ENCODE assay signal across 8 cellular contexts in the genomic region with DNA sequence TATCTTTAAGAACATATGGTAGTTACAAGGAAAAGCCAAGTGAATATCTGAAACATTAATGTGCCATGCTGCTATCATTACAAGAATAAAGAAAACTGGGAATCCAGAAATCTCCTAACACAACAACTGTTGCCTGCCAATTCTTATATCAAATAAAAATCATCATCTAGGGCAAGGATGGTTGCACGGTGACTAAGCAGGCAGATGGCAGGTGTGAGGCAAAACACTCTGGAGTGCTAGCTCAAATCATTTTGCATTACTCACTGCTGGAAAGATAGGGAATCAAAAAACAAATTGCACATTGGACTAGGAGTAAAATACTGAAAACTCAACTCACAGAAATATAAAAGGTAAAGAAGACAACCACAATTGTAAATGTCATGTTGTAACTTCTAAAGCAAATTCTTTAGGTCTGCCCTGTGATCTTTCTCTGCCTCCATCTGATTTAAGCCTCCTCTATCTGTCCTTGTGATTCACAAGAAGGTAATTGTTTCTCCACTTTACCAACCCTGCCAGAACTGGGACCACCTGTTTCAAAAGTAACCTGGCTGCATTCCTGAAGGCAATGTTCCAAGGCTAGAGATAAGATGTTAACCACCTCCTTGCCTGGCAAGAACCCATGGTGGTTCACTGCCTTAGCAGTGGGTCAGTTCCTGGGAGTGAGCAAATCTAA. TPM values are rescaled to one million over a fixed set of nuclear protein-coding genes. Genes with fewer than 3 reads are reported as not detected.
A peak's percentile ranks its signal among the peaks of the same experiment; 100 is the strongest.
DNase-seq lines count a peak whose midpoint lies in the region; ATAC-seq and TF ChIP-seq lines count a peak whose summit lies in the region.

No MANE protein-coding gene starts in this region.

- ATAC-seq in GM19324 (IDR thresholded peaks at IDR 0.05; ENCODE audit: low FRiP score, unreplicated experiment): no peak

- H3K4me3 ChIP-seq in cardiac fibroblast (replicated peaks in 1 of 2; ENCODE audit: low read depth in 2 of 2, low read length in 2 of 2) (no peak overlapping the region), muscle layer of colon (ENCODE audit: low read depth in 1 of 2, low read length in 2 of 2) (peak overlapping the region in 1 of 2 donors; percentile 45)

- no peaks in the 10 kb centered on the region for H3K36me3 Mint-ChIP-seq in activated T-cell treated with anti-CD3 and anti-CD28 coated beads, Interleukin-2, amount 50 U/mL, for 24 hours (ENCODE audit: low read depth)

- H3K27me3 Mint-ChIP-seq in activated T-cell treated with anti-CD3 and anti-CD28 coated beads, Interleukin-2, amount 50 U/mL, for 24 hours: no peaks in the 10 kb centered on the region

- H3K4me1 Mint-ChIP-seq in activated T-cell treated with anti-CD3 and anti-CD28 coated beads, Interleukin-2, amount 50 U/mL, for 24 hours (ENCODE audit: low read depth): no peaks in the 10 kb centered on the region

- no peaks in the 10 kb centered on the region for H3K4me1 ChIP-seq in muscle layer of colon (ENCODE audit: insufficient read depth, low read length)

- no peaks in the 10 kb centered on the region for H3K9me3 ChIP-seq in muscle layer of colon (ENCODE audit: low read length)

- no peak overlapping the region for H3K27ac ChIP-seq in muscle layer of colon (ENCODE audit: low read depth, low read length)

- H3K9ac ChIP-seq in muscle layer of colon (ENCODE audit: low read length): peak overlapping the region; percentile 9

- H3K36me3 ChIP-seq in muscle layer of colon (ENCODE audit: insufficient read depth, low read length): no peaks in the 10 kb centered on the region

- no peak overlapping the region for H3K4me3 Mint-ChIP-seq in activated T-cell treated with anti-CD3 and anti-CD28 coated beads, Interleukin-2, amount 50 U/mL, for 24 hours

- no peaks in the 10 kb centered on the region for H3K27me3 ChIP-seq in muscle layer of colon (ENCODE audit: control insufficient read depth in 1 of 2, insufficient read depth in 2 of 2, low read length in 2 of 2)

- no peak for TF ChIP-seq CTCF in cardiac fibroblast (IDR thresholded peaks at IDR 0.05; ENCODE audit: low read depth, low read length)

- H3K27ac Mint-ChIP-seq in activated T-cell treated with anti-CD3 and anti-CD28 coated beads, Interleukin-2, amount 50 U/mL, for 24 hours: no peak overlapping the region

- peak; percentile 99 for DNase-seq in DMS79 treated with DMSO at 0.1 percent for 48 hours (lab: John Stamatoyannopoulos, UW)
- DNase-seq in M059J (ENCODE audit: low read depth): peak; percentile 73
- DNase-seq in cardiac fibroblast (ENCODE audit: low read depth in 2 of 2): peak; percentile 33 to 63
- no peak for DNase-seq in activated T-cell treated with anti-CD3 and anti-CD28 coated beads, Interleukin-2, amount 50 U/mL, for 24 hours
- DNase-seq in mesenteric fat pad (ENCODE audit: low spot score): no peak
- no peak for DNase-seq in HUDEP-2 (lab: John Stamatoyannopoulos, UW; ENCODE audit: unreplicated experiment in 76 of 76)

- no peaks in the 10 kb centered on the region for H3K9me3 Mint-ChIP-seq in activated T-cell treated with anti-CD3 and anti-CD28 coated beads, Interleukin-2, amount 50 U/mL, for 24 hours

RNA-seq across cellular contexts. Expression of gene LCA5, which starts 33.0 kb away (rescaled TPM):
- 4.1 and 5.0 TPM in 2 replicates for total RNA-seq in M059J (2014; rRNA removed; shearing (Covaris generic))
- 3.1 TPM for total RNA-seq in mesenteric fat pad

Comparison
In these comparisons a context has a peak if more than half of its experiments do, and no peak if none do; other contexts are left out.
1. DNase-seq: peak in DMS79 treated with DMSO at 0.1 percent for 48 hours (single experiment), M059J (single experiment) and cardiac fibroblast (2 of 2); none in activated T-cell treated with anti-CD3 and anti-CD28 coated beads, Interleukin-2, amount 50 U/mL, for 24 hours (single experiment), mesenteric fat pad (single experiment) and HUDEP-2 (0 of 76).